8 cellular contexts compared by ENCODE assay signal in genomic region chr14:88791629-88792571, GRCh38. TPM values are rescaled to one million over a fixed set of nuclear protein-coding genes. Genes with fewer than 3 reads are reported as not detected.
A peak's percentile ranks its signal among the peaks of the same experiment; 100 is the strongest.
DNase-seq lines count a peak whose midpoint lies in the region; ATAC-seq and TF ChIP-seq lines count a peak whose summit lies in the region.

No MANE protein-coding gene starts in this region.

- H3K79me2 ChIP-seq in GM23248 (ENCODE audit: insufficient read depth) (no peaks in the 10 kb centered on the region), smooth muscle cell (ENCODE audit: low read depth) (no peaks in the 10 kb centered on the region)

- H3K4me2 ChIP-seq in GM23248 (ENCODE audit: unreplicated experiment) = peak overlapping the region; percentile 62
- peak overlapping the region; percentile 90 for H3K4me2 ChIP-seq in smooth muscle cell

- no peaks in the 10 kb centered on the region for H3K9me2 ChIP-seq in GM23248 (ENCODE audit: insufficient read depth)

- no peaks in the 10 kb centered on the region for H3K9me3 ChIP-seq in GM23248 (ENCODE audit: low read depth)
- H3K9me3 ChIP-seq in smooth muscle cell (replicated peaks; ENCODE audit: low read depth) = no peaks in the 10 kb centered on the region

- H4K20me1 ChIP-seq in GM23248 (ENCODE audit: insufficient read depth) (no peaks in the 10 kb centered on the region), smooth muscle cell (ENCODE audit: low read depth) (no peaks in the 10 kb centered on the region)

- WGBS in GM23248 (ENCODE audit: low coverage in 1 of 2, low lambda C conversion rate in 2 of 2, missing lambda C conversion rate in 2 of 2), 2 experiments = 7 to 8% methylated on average over 60 to 66 of the region's 71 CpGs
- WGBS in smooth muscle cell (ENCODE audit: low lambda C conversion rate) = 4% methylated on average over 70 of the region's 71 CpGs

- TF ChIP-seq CTCF in C4-2B (conservative IDR thresholded peaks at IDR 0.05) (no peak), astrocyte of the cerebellum (IDR thresholded peaks at IDR 0.05; ENCODE audit: low read depth, low read length, missing control alignments) (no peak), smooth muscle cell (IDR thresholded peaks at IDR 0.05; ENCODE audit: borderline replicate concordance, insufficient read depth, poor library complexity, severe bottlenecking) (no peak)

- H3K4me1 ChIP-seq in GM23248 (ENCODE audit: insufficient read depth) (no peaks in the 10 kb centered on the region), smooth muscle cell (ENCODE audit: low read depth) (peaks cover 3% of the 10 kb centered on the region)

- peak overlapping the region; percentile 54 for H3K27ac ChIP-seq in C4-2B
- H3K27ac ChIP-seq in GM23248 = no peak overlapping the region
- no peak overlapping the region for H3K27ac ChIP-seq in smooth muscle cell (ENCODE audit: low read depth)

- H3K4me3 ChIP-seq in GM23248 = peak overlapping the region; percentile 69
- H3K4me3 ChIP-seq in astrocyte of the cerebellum (ENCODE audit: low read depth, low read length) = peak overlapping the region; percentile 47
- peak overlapping the region; percentile 58 for H3K4me3 ChIP-seq in smooth muscle cell

- no peak for ATAC-seq in GM19023 (IDR thresholded peaks at IDR 0.05; ENCODE audit: unreplicated experiment)

- H3K36me3 ChIP-seq in GM23248 (ENCODE audit: low read depth) (no peaks in the 10 kb centered on the region), smooth muscle cell (ENCODE audit: low read depth) (no peaks in the 10 kb centered on the region)

- peak overlapping the region; percentile 75; the same call in 1 of the 2 replicates for H2AFZ ChIP-seq in GM23248
- no peak overlapping the region for H2AFZ ChIP-seq in smooth muscle cell (ENCODE audit: low read depth)

- H3K27me3 ChIP-seq in GM23248 (replicated peaks; ENCODE audit: insufficient read depth) = peaks cover 26% of the 10 kb centered on the region
- H3K27me3 ChIP-seq in smooth muscle cell (ENCODE audit: low read depth) = peaks cover 78% of the 10 kb centered on the region

- in situ Hi-C loops in GM23248 (cut with MboI) (no loop called here), astrocyte of the cerebellum (cut with HindIII; ENCODE audit: low sequenced_read_pairs) (no loop called here)

- peak overlapping the region; percentile 13; the same call in 1 of the 2 replicates for H3K9ac ChIP-seq in GM23248
- no peak overlapping the region for H3K9ac ChIP-seq in smooth muscle cell (ENCODE audit: low read depth)

- H3F3A ChIP-seq in GM23248 (ENCODE audit: insufficient read depth) (no peaks in the 10 kb centered on the region), smooth muscle cell (ENCODE audit: low read depth) (no peaks in the 10 kb centered on the region)

- DNase-seq in GM23248 (peak; percentile 18), NCI-H748 (lab: John Stamatoyannopoulos, UW; ENCODE audit: unreplicated experiment) (peak; percentile 81), astrocyte of the cerebellum (ENCODE audit: low read depth) (no peak), iPS-NIHi11 (ENCODE audit: low spot score) (peak; percentile 9), smooth muscle cell (lab: John Stamatoyannopoulos, UW; ENCODE audit: unreplicated experiment) (no peak), SKM-1 (lab: John Stamatoyannopoulos, UW; ENCODE audit: unreplicated experiment) (no peak)

RNA-seq across cellular contexts. Expression of gene EML5, which starts 0.9 kb away (rescaled TPM):
- under 0.01 TPM in 1 of 2 replicates, not detected in the other for total RNA-seq in GM23248 (2014; rRNA removed; shearing (Covaris generic))
- polyA plus RNA-seq in GM23248 (2016; fragmentation: Nextera tagmentation; extraction: Ambion mirVana) (0.25 TPM in 1 of 2 replicates, not detected in the other), smooth muscle cell (not detected in 2 replicates)
- 0.13 and 0.31 TPM in 2 replicates for total RNA-seq in smooth muscle cell

RNA-seq across cellular contexts. Expression of gene TTC8, which starts 32.6 kb away (rescaled TPM):
- 47.7 and 49.4 TPM in 2 replicates for total RNA-seq in GM23248 (2014; rRNA removed; shearing (Covaris generic))
- polyA plus RNA-seq in GM23248 (2016; fragmentation: Nextera tagmentation; extraction: Ambion mirVana) (37.7 and 38.3 TPM in 2 replicates), smooth muscle cell (14.5 and 20.0 TPM in 2 replicates)
- 35.9 and 58.9 TPM in 2 replicates for total RNA-seq in smooth muscle cell

Comparison
In these comparisons a context has a peak if more than half of its experiments do, and no peak if none do; other contexts are left out.
1. DNase-seq: peak in GM23248 (single experiment), NCI-H748 (single experiment) and iPS-NIHi11 (single experiment); none in astrocyte of the cerebellum (single experiment), smooth muscle cell (single experiment) and SKM-1 (single experiment).
2. Peak in every context shown above with its lines, with median percentiles within 50 percentile points of each other: H3K4me3 ChIP-seq.